ENCODE assay signal across 29 cellular contexts in genomic region chr20:12837646-12838045, GRCh38.
"Had no signal": no experiment of that assay in that cellular context is flagged by ENCODE, and none has a peak within 500 bp of the region (broad histone marks: within the 10 kb centered on the region; RNA-seq: fewer than 3 reads in every experiment).

No MANE protein-coding gene starts in this region.

- H3K4me3 ChIP-seq: SJCRH30, SK-N-MC had no signal

- H3K4me2 ChIP-seq: KMS-11 had no signal

- H3K27ac ChIP-seq: KMS-11, SJCRH30, SK-N-MC had no signal

- ATAC-seq: activated CD4-positive, alpha-beta T cell treated with anti-CD3 and anti-CD28 coated beads for 36 hours; activated CD4-positive, CD25-positive, alpha-beta regulatory T cell treated with anti-CD3 and anti-CD28 coated beads, Interleukin-2, amount 50 U/mL, for 24 hours; activated naive CD8-positive, alpha-beta T cell treated with anti-CD3 and anti-CD28 coated beads, Interleukin-2, amount 50 U/mL, for 24 hours; activated T-cell treated with anti-CD3 and anti-CD28 coated beads, Interleukin-2, amount 50 U/mL, for 4 hours; Panc1 had no signal

- H3K27me3 ChIP-seq: SJCRH30 had no signal

- H3K9me3 ChIP-seq: SJCRH30 had no signal

- DNase-seq: activated CD4-positive, alpha-beta memory T cell treated with anti-CD3 and anti-CD28 coated beads for 36 hours; activated CD4-positive, alpha-beta T cell treated with anti-CD3 and anti-CD28 coated beads, Interleukin-2, amount 50 U/mL, for 1 hour; activated CD8-positive, alpha-beta memory T cell treated with anti-CD3 and anti-CD28 coated beads, Interleukin-2, amount 50 U/mL, for 4 hours; activated effector memory CD4-positive, alpha-beta T cell treated with Interleukin-2 at 50 U/mL for 16 hours; activated naive CD4-positive, alpha-beta T cell treated with anti-CD3 and anti-CD28 coated beads, Interleukin-2, amount 10 ng/mL, durations not matched to agents 7 days and 5 days; activated naive CD8-positive, alpha-beta T cell treated with anti-CD3 and anti-CD28 coated beads, Interleukin-2, amount 50 U/mL, for 24 hours; activated T-cell treated with anti-CD3 and anti-CD28 coated beads for 4 hours; activated T-cell treated with anti-CD3 and anti-CD28 coated beads, Interleukin-2, amount 50 U/mL, for 4 hours; anterior cingulate cortex; central memory CD4-positive, alpha-beta T cell; MM.1S; MV-4-11; NCI-H1092; NCI-H1417; NCI-H146; NCI-H187; NCI-H2029 treated with DMSO at 0.1 percent for 48 hours; NCI-H2107; NCI-H226; NCI-H446 treated with DMSO at 0.1 percent for 48 hours; NCI-H524; NCI-H748 treated with DMSO at 0.1 percent for 48 hours; SHP77 had no signal

- H3K36me3 ChIP-seq: SJCRH30 had no signal

- H3K4me1 ChIP-seq: SJCRH30 had no signal
